Comparison of ENCODE assay signal across 26 cellular contexts in genomic region chr12:62211510-62211909, GRCh38. TPM values are rescaled to one million over a fixed set of nuclear protein-coding genes. Genes with fewer than 3 reads are reported as not detected.
DNase-seq lines count a peak whose midpoint lies in the region; ATAC-seq, FAIRE-seq and TF ChIP-seq lines count a peak whose summit lies in the region.
"Had no signal": no experiment of that assay in that cellular context is flagged by ENCODE, and none has a peak within 500 bp of the region (broad histone marks: within the 10 kb centered on the region; RNA-seq: fewer than 3 reads in every experiment).

No MANE protein-coding gene starts in this region.

- H3K79me2 ChIP-seq in HepG2 (ENCODE audit: insufficient read depth, low read length) = no peaks in the 10 kb centered on the region

- BruUV-seq in HepG2 (replicated peaks; lab: Mats Ljungman, UMichigan) = no TSS peak

- H3K4me2 ChIP-seq in HepG2 (ENCODE audit: low read depth, low read length) = no peak overlapping the region

- H3K36me3 ChIP-seq in HepG2 (replicated peaks in 1 of 2; ENCODE audit: control insufficient read depth in 1 of 2, insufficient read depth in 2 of 2, low read length in 2 of 2) (no peaks in the 10 kb centered on the region), right lobe of liver (no peaks in the 10 kb centered on the region)
- H3K36me3 ChIP-seq: heart left ventricle, transverse colon had no signal

- TF ChIP-seq EP300 in HepG2 (IDR thresholded peaks at IDR 0.05; ENCODE audit: low read depth in 2 of 2, low read length in 2 of 2) (no peak), HepG2 (CRISPR knock-in tag; IDR thresholded peaks at IDR 0.05; ENCODE audit: borderline replicate concordance) (no peak)

- in situ Hi-C loops in HepG2 (cut with HindIII; ENCODE audit: extremely low pct_ligation_motif_present, low pct_unique_long_range_greater_than_20kb) = no loop called here

- no peak for TF ChIP-seq POLR2A in HepG2 (IDR thresholded peaks at IDR 0.05; ENCODE audit: insufficient read depth in 1 of 2, low read depth in 2 of 2, low read length in 2 of 2)
- no peak for TF ChIP-seq POLR2A in right lobe of liver (IDR thresholded peaks at IDR 0.05)
- no peak for TF ChIP-seq POLR2A in erythroblast (IDR thresholded peaks at IDR 0.05; ENCODE audit: low read length)

- no peaks in the 10 kb centered on the region for H3K9me3 ChIP-seq in HepG2 (ENCODE audit: low read length)
- H3K9me3 ChIP-seq in right lobe of liver = no peaks in the 10 kb centered on the region
- H3K9me3 ChIP-seq: heart left ventricle, transverse colon had no signal

- ATAC-seq in HepG2 = no peak
- ATAC-seq in right lobe of liver = no peak
- no peak for ATAC-seq in GM18861 (IDR thresholded peaks at IDR 0.05; ENCODE audit: unreplicated experiment)
- ATAC-seq: heart left ventricle, Right ventricle myocardium inferior had no signal

- DNase-seq in HepG2 (ENCODE audit: low spot score) = no peak
- no peak for DNase-seq in right lobe of liver
- peak; percentile 32 for DNase-seq in RWPE1 (ENCODE audit: low spot score)
- DNase-seq in erythroblast (lab: John Stamatoyannopoulos, UW) = peak; percentile 74 to 88
- no peak for DNase-seq in activated gamma-delta T cell (lab: John Stamatoyannopoulos, UW)
- no peak for DNase-seq in DMS79 treated with DMSO at 0.1 percent for 48 hours (lab: John Stamatoyannopoulos, UW)
- no peak for DNase-seq in activated CD4-positive, CD25-positive, alpha-beta regulatory T cell (lab: John Stamatoyannopoulos, UW)
- DNase-seq: activated CD4-positive, alpha-beta T cell treated with anti-CD3 and anti-CD28 coated beads for 48 hours; activated naive CD4-positive, alpha-beta T cell treated with Interleukin-2 at 50 U/mL for 16 hours; activated T-cell treated with anti-CD3 and anti-CD28 coated beads, Interleukin-2, amount 50 U/mL, for 48 hours; DMS53; GDM1; heart left ventricle; KG1; mammary epithelial cell; NCI-H1048; NCI-H187 treated with DMSO at 0.1 percent for 48 hours; NCI-H69; stimulated activated CD8-positive, alpha-beta memory T cell treated with anti-CD3 and anti-CD28 coated beads, Interleukin-4, amount 100 ng/mL, for 48 hours; T-helper 1 cell; transverse colon had no signal

- TF ChIP-seq RAD21 in HepG2 (CRISPR knock-in tag; IDR thresholded peaks at IDR 0.05) = no peak

- no peaks in the 10 kb centered on the region for H4K20me1 ChIP-seq in HepG2 (ENCODE audit: insufficient read depth, low read length)

- POLR2A ChIA-PET in HepG2 (lab: Yijun Ruan, JAX) (no interaction called here), RWPE1 (lab: Yijun Ruan, JAX; ENCODE audit: low non-redundant PET) (no interaction called here)

- 20% methylated on average over 4 of the region's 4 CpGs for WGBS in HepG2 (ENCODE audit: low lambda C conversion rate)
- 44% methylated on average over 3 of the region's 4 CpGs for WGBS in right lobe of liver (ENCODE audit: insufficient coverage, low coverage, low lambda C conversion rate, missing lambda C conversion rate)

- H3K4me3 ChIP-seq in HepG2 (replicated peaks in 1 of 3; ENCODE audit: insufficient read depth in 1 of 3, low read depth in 2 of 3, low read length in 3 of 3) = no peak overlapping the region
- no peak overlapping the region for H3K4me3 ChIP-seq in right lobe of liver
- H3K4me3 ChIP-seq: heart left ventricle, transverse colon had no signal

- intact Hi-C loops in HepG2 (cut with micrococcal nuclease; ENCODE audit: unreplicated experiment) (no loop called here), right lobe of liver (cut with DNase I) (no loop called here)

- H3K4me1 ChIP-seq in HepG2 (ENCODE audit: insufficient read depth, low read length) (no peaks in the 10 kb centered on the region), right lobe of liver (no peaks in the 10 kb centered on the region)

- H2AFZ ChIP-seq in HepG2 (ENCODE audit: low read length) = no peak overlapping the region

- no peak for FAIRE-seq in HepG2 (lab: Jason Lieb, UNC)
- FAIRE-seq: A204.1, endometrium, GM18507 had no signal

- TF ChIP-seq CTCF in HepG2 (CRISPR knock-in tag; IDR thresholded peaks at IDR 0.05) (no peak), right lobe of liver (IDR thresholded peaks at IDR 0.05) (no peak), RWPE1 (conservative IDR thresholded peaks at IDR 0.05; ENCODE audit: low read depth) (no peak)

- H3K9ac ChIP-seq in HepG2 (ENCODE audit: insufficient read depth, low read depth, low read length) = no peak overlapping the region

- H3K27ac ChIP-seq in HepG2 (ENCODE audit: extremely low read length, insufficient read depth, low read length) (no peak overlapping the region), right lobe of liver (no peak overlapping the region), RWPE1 (no peak overlapping the region)
- H3K27ac ChIP-seq: transverse colon had no signal

- CTCF ChIA-PET in HepG2 (lab: Yijun Ruan, JAX; ENCODE audit: low intra/inter-chr PET ratio, low total read pairs) = no interaction called here
- CTCF ChIA-PET in RWPE1 (lab: Yijun Ruan, JAX) = interaction anchor here (0.6 to 1.9 kb wide), 3 partner anchors 19 to 607 kb away, joined by 3 to 7 read pairs (median 3); a partner anchor contains a TSS

- H3K27me3 ChIP-seq in HepG2 (ENCODE audit: control insufficient read depth in 1 of 2, insufficient read depth in 2 of 2, low read length in 2 of 2) (no peaks in the 10 kb centered on the region), right lobe of liver (no peaks in the 10 kb centered on the region)
- H3K27me3 ChIP-seq: heart left ventricle, transverse colon had no signal

TF ChIP-seq in HepG2, 621 proteins besides CTCF, POLR2A, EP300 and RAD21:
- TF ChIP-seq ZNF546 (CRISPR knock-in tag; conservative IDR thresholded peaks at IDR 0.05) (no peak), ETV5 (CRISPR knock-in tag; IDR thresholded peaks at IDR 0.05; ENCODE audit: borderline replicate concordance) (no peak), CEBPB (IDR thresholded peaks at IDR 0.05; ENCODE audit: borderline replicate concordance, low read depth, low read length) (0 out of 2 replicates have a peak, but pooled peaks have one; percentile 8), ZNF678 (CRISPR knock-in tag; IDR thresholded peaks at IDR 0.05) (no peak), SKI (IDR thresholded peaks at IDR 0.05; ENCODE audit: partially characterized antibody) (no peak), CERS6 (CRISPR knock-in tag; IDR thresholded peaks at IDR 0.05) (no peak)

RNA-seq across cellular contexts. Expression of gene USP15, which starts 48.7 kb away (rescaled TPM):
- total RNA-seq in HepG2 (2016; rRNA removed; fragmentation: Illumina TruSeq; extraction: Trizol) = 51.7 and 71.1 TPM in 2 replicates
- 4.3 and 4.6 TPM in 2 replicates for total RNA-seq in HepG2 (2016; cell fraction: cytosol; rRNA removed; fragmentation: Illumina TruSeq; extraction: Trizol; ENCODE audit: low read depth)
- total RNA-seq in HepG2 (2016; cell fraction: insoluble cytoplasmic fraction; rRNA removed; fragmentation: Illumina TruSeq; extraction: Trizol) = 59.0 and 74.8 TPM in 2 replicates
- 15.7 and 19.6 TPM in 2 replicates for total RNA-seq in HepG2 (2016; cell fraction: membrane; rRNA removed; fragmentation: Illumina TruSeq; extraction: Trizol)
- total RNA-seq in HepG2 (2016; cell fraction: nucleus; rRNA removed; fragmentation: Illumina TruSeq; extraction: Trizol) = 101 and 112 TPM in 2 replicates
- 12.2 and 17.3 TPM in 2 replicates for polyA plus RNA-seq in HepG2 (2011; rRNA removed)
- 4.4 and 8.1 TPM in 2 replicates for polyA plus RNA-seq in HepG2 (2011; cell fraction: cytosol; rRNA removed)
- polyA plus RNA-seq in HepG2 (2011; cell fraction: nucleus; rRNA removed) = 17.2 and 21.5 TPM in 2 replicates
- 16.2 and 23.0 TPM in 2 replicates for polyA plus RNA-seq in HepG2 (2012)
- 2.6 and 3.7 TPM in 2 replicates for polyA plus RNA-seq in HepG2 (2016; cell fraction: cytosol; fragmentation: Illumina TruSeq; extraction: Trizol; ENCODE audit: low read depth)
- polyA plus RNA-seq in HepG2 (2016; cell fraction: insoluble cytoplasmic fraction; fragmentation: Illumina TruSeq; extraction: Trizol; ENCODE audit: low read depth) = 41.4 and 47.0 TPM in 2 replicates
- 5.2 and 6.0 TPM in 2 replicates for polyA plus RNA-seq in HepG2 (2016; cell fraction: membrane; fragmentation: Illumina TruSeq; extraction: Trizol; ENCODE audit: low read depth)
- polyA plus RNA-seq in HepG2 (2016; cell fraction: nucleus; fragmentation: Illumina TruSeq; extraction: Trizol; ENCODE audit: insufficient read depth, low read depth) = 48.6 and 55.6 TPM in 2 replicates
- 16.5 and 37.4 TPM in 2 replicates for polyA minus RNA-seq in HepG2 (2011; rRNA and poly(A)+ RNA removed; ENCODE audit: low replicate concordance)
- polyA minus RNA-seq in HepG2 (2011; cell fraction: cytosol; rRNA and poly(A)+ RNA removed) = 8.4 and 9.7 TPM in 2 replicates
- polyA minus RNA-seq in HepG2 (2011; cell fraction: nucleus; rRNA and poly(A)+ RNA removed) = 174 and 212 TPM in 2 replicates
- 10 to 100 TPM; 32.4 to 60.5 (median 37.9) TPM for total RNA-seq in right lobe of liver

Comparison
In these comparisons a context has a peak if more than half of its experiments do, and no peak if none do; other contexts are left out.
1. DNase-seq: peak in RWPE1 (single experiment) and erythroblast (2 of 2); none in HepG2 (single experiment), right lobe of liver (0 of 3), activated gamma-delta T cell (single experiment), DMS79 treated with DMSO at 0.1 percent for 48 hours (single experiment) and activated CD4-positive, CD25-positive, alpha-beta regulatory T cell (0 of 4).